ENCODE assay signal across 10 cellular contexts in genomic region chr6:26439151-26439550, GRCh38. TPM values are rescaled to one million over a fixed set of nuclear protein-coding genes. Genes with fewer than 3 reads are reported as not detected.
A peak's percentile ranks its signal among the peaks of the same experiment; 100 is the strongest.
DNase-seq lines count a peak whose midpoint lies in the region; ATAC-seq, FAIRE-seq and TF ChIP-seq lines count a peak whose summit lies in the region.
"Had no signal": no experiment of that assay in that cellular context is flagged by ENCODE, and none has a peak within 500 bp of the region (broad histone marks: within the 10 kb centered on the region; RNA-seq: fewer than 3 reads in every experiment).

No MANE protein-coding gene starts in this region.

- H3K9me3 Mint-ChIP-seq in stimulated activated naive CD8-positive, alpha-beta T cell treated with anti-CD3 and anti-CD28 coated beads, Interleukin-15, Interleukin-2, amounts not matched to agents 100 ng/mL and 50 ng/mL, for 24 hours: peaks cover 7% of the 10 kb centered on the region
- peaks cover 4% of the 10 kb centered on the region for H3K9me3 Mint-ChIP-seq in astrocyte (ENCODE audit: unreplicated experiment)

- H3K4me1 Mint-ChIP-seq in stimulated activated naive CD8-positive, alpha-beta T cell treated with anti-CD3 and anti-CD28 coated beads, Interleukin-15, Interleukin-2, amounts not matched to agents 100 ng/mL and 50 ng/mL, for 24 hours (ENCODE audit: low read depth): peaks cover 45% of the 10 kb centered on the region
- peaks cover 3% of the 10 kb centered on the region for H3K4me1 Mint-ChIP-seq in astrocyte (ENCODE audit: low read depth, unreplicated experiment)

- H3K4me2 ChIP-seq in astrocyte (ENCODE audit: low read length): no peak overlapping the region

- ATAC-seq in stimulated activated naive CD8-positive, alpha-beta T cell treated with anti-CD3 and anti-CD28 coated beads, Interleukin-15, Interleukin-2, amounts not matched to agents 100 U/mL and 50 U/mL, for 24 hours: no peak
- ATAC-seq in HG02610 (IDR thresholded peaks at IDR 0.05; ENCODE audit: unreplicated experiment): no peak
- ATAC-seq in GM21367 (IDR thresholded peaks at IDR 0.05; ENCODE audit: unreplicated experiment): no peak

- no peaks in the 10 kb centered on the region for H3K27me3 Mint-ChIP-seq in stimulated activated naive CD8-positive, alpha-beta T cell treated with anti-CD3 and anti-CD28 coated beads, Interleukin-15, Interleukin-2, amounts not matched to agents 100 ng/mL and 50 ng/mL, for 24 hours
- H3K27me3 Mint-ChIP-seq in astrocyte (ENCODE audit: low read depth, unreplicated experiment): no peaks in the 10 kb centered on the region

- H3K36me3 Mint-ChIP-seq in stimulated activated naive CD8-positive, alpha-beta T cell treated with anti-CD3 and anti-CD28 coated beads, Interleukin-15, Interleukin-2, amounts not matched to agents 100 ng/mL and 50 ng/mL, for 24 hours (ENCODE audit: low read depth): peaks cover 7% of the 10 kb centered on the region
- H3K36me3 Mint-ChIP-seq in astrocyte (ENCODE audit: low read depth, unreplicated experiment): peaks cover 11% of the 10 kb centered on the region

- no peak for TF ChIP-seq CTCF in astrocyte (IDR thresholded peaks at IDR 0.05; ENCODE audit: insufficient read depth, low read depth, low read length)

- H4K20me1 ChIP-seq in astrocyte (ENCODE audit: insufficient read depth, low read length): no peaks in the 10 kb centered on the region

- peak overlapping the region; percentile 89 for H3K9ac ChIP-seq in astrocyte (ENCODE audit: low read length)
- peak overlapping the region; percentile 79 for H3K9ac ChIP-seq in muscle layer of colon (ENCODE audit: low read length)

- H3K27me3 ChIP-seq in astrocyte (ENCODE audit: insufficient read depth, low read length) (no peaks in the 10 kb centered on the region), muscle layer of colon (ENCODE audit: control insufficient read depth in 1 of 2, insufficient read depth in 2 of 2, low read length in 2 of 2) (no peaks in the 10 kb centered on the region)

- H3K36me3 ChIP-seq in astrocyte (ENCODE audit: insufficient read depth, low read length): no peaks in the 10 kb centered on the region
- H3K36me3 ChIP-seq in muscle layer of colon (ENCODE audit: insufficient read depth, low read length): no peaks in the 10 kb centered on the region

- H3K4me3 ChIP-seq in astrocyte (ENCODE audit: insufficient read depth, low read depth, low read length): no peak overlapping the region
- H3K4me3 ChIP-seq in muscle layer of colon (ENCODE audit: low read depth in 1 of 2, low read length in 2 of 2): peak overlapping the region in 1 of 2 donors; percentile 93

- H3K79me2 ChIP-seq in astrocyte (ENCODE audit: insufficient read depth, low read length): no peaks in the 10 kb centered on the region

- H3K4me1 ChIP-seq in astrocyte (ENCODE audit: insufficient read depth, low read length): peaks cover 7% of the 10 kb centered on the region
- peaks cover 7% of the 10 kb centered on the region for H3K4me1 ChIP-seq in muscle layer of colon (ENCODE audit: insufficient read depth, low read length)

- peak overlapping the region; percentile 96 for H3K4me3 Mint-ChIP-seq in stimulated activated naive CD8-positive, alpha-beta T cell treated with anti-CD3 and anti-CD28 coated beads, Interleukin-15, Interleukin-2, amounts not matched to agents 100 ng/mL and 50 ng/mL, for 24 hours
- no peak overlapping the region for H3K4me3 Mint-ChIP-seq in astrocyte (ENCODE audit: unreplicated experiment)
- H3K4me3 Mint-ChIP-seq: neural crest cell had no signal

- H3K27ac ChIP-seq in astrocyte (ENCODE audit: low read depth, low read length): no peak overlapping the region
- no peak overlapping the region for H3K27ac ChIP-seq in muscle layer of colon (ENCODE audit: low read depth, low read length)

- peak overlapping the region; percentile 87 for H2AFZ ChIP-seq in astrocyte (ENCODE audit: low read depth, low read length)

- no peaks in the 10 kb centered on the region for H3K9me3 ChIP-seq in astrocyte (ENCODE audit: insufficient read depth, low read depth, low read length)
- H3K9me3 ChIP-seq in muscle layer of colon (ENCODE audit: low read length): no peaks in the 10 kb centered on the region

- FAIRE-seq in astrocyte (lab: Jason Lieb, UNC): no peak

- peak overlapping the region; percentile 97 for H3K27ac Mint-ChIP-seq in stimulated activated naive CD8-positive, alpha-beta T cell treated with anti-CD3 and anti-CD28 coated beads, Interleukin-15, Interleukin-2, amounts not matched to agents 100 ng/mL and 50 ng/mL, for 24 hours
- peak overlapping the region; percentile 7 for H3K27ac Mint-ChIP-seq in astrocyte (ENCODE audit: unreplicated experiment)

- no peak for DNase-seq in stimulated activated naive CD8-positive, alpha-beta T cell treated with anti-CD3 and anti-CD28 coated beads, Interleukin-15, Interleukin-2, amounts not matched to agents 100 U/mL and 50 U/mL, for 24 hours
- no peak for DNase-seq in astrocyte (ENCODE audit: low read depth)
- DNase-seq in activated gamma-delta T cell (lab: John Stamatoyannopoulos, UW): no peak
- no peak for DNase-seq in amniotic stem cell (lab: John Stamatoyannopoulos, UW)
- DNase-seq: NCI-H2107 had no signal

RNA-seq across cellular contexts. Expression of gene BTN3A3, which starts 1.2 kb away (rescaled TPM):
- 4.7 and 6.2 TPM in 2 replicates for total RNA-seq in astrocyte

RNA-seq across cellular contexts. Expression of gene BTN2A1, which starts 18.6 kb away (rescaled TPM):
- total RNA-seq in astrocyte: 50.4 and 51.5 TPM in 2 replicates

RNA-seq across cellular contexts. Expression of gene BTN3A1, which starts 37.1 kb away (rescaled TPM):
- total RNA-seq in astrocyte: 22.2 and 29.9 TPM in 2 replicates

RNA-seq across cellular contexts. Expression of gene BTN2A2, which starts 56.2 kb away (rescaled TPM):
- 19.9 and 25.1 TPM in 2 replicates for total RNA-seq in astrocyte
